ENCODE assay signal across 8 cellular contexts in genomic region chr16:21263640-21264211, GRCh38. TPM values are rescaled to one million over a fixed set of nuclear protein-coding genes. Genes with fewer than 3 reads are reported as not detected.
DNase-seq lines count a peak whose midpoint lies in the region; ATAC-seq and TF ChIP-seq lines count a peak whose summit lies in the region.

No MANE protein-coding gene starts in this region.

- CTCF ChIA-PET in PC-9 (lab: Charles Lee) = no interaction called here

- H2AFZ ChIP-seq in PC-9 = no peak overlapping the region

- WGBS in right lobe of liver (ENCODE audit: insufficient coverage, low coverage, low lambda C conversion rate, missing lambda C conversion rate) = 55% methylated on average over 8 of the region's 8 CpGs

- H3K4me2 ChIP-seq in PC-9 = no peak overlapping the region

- H3K27me3 ChIP-seq in GM06990 (replicated peaks; ENCODE audit: control insufficient read depth, insufficient read depth, low read length) = no peaks in the 10 kb centered on the region
- H3K27me3 ChIP-seq in right lobe of liver = no peaks in the 10 kb centered on the region
- H3K27me3 ChIP-seq in effector memory CD4-positive, alpha-beta T cell (replicated peaks; ENCODE audit: control insufficient read depth, insufficient read depth, low read length, poor library complexity, severe bottlenecking) = no peaks in the 10 kb centered on the region
- H3K27me3 ChIP-seq in PC-9 (ENCODE audit: insufficient read depth, low read depth) = no peaks in the 10 kb centered on the region

- intact Hi-C loops in right lobe of liver (cut with DNase I) = no loop called here
- intact Hi-C loops in PC-9 (cut with micrococcal nuclease; ENCODE audit: unreplicated experiment) = no loop called here

- no peak for TF ChIP-seq POLR2A in right lobe of liver (IDR thresholded peaks at IDR 0.05)

- H3K9me2 ChIP-seq in PC-9 (ENCODE audit: insufficient read depth) = no peaks in the 10 kb centered on the region

- H3K9me3 ChIP-seq in right lobe of liver (no peaks in the 10 kb centered on the region), PC-9 (ENCODE audit: insufficient read depth, low read depth) (no peaks in the 10 kb centered on the region)
- H3K9me3 ChIP-seq in effector memory CD4-positive, alpha-beta T cell (ENCODE audit: control insufficient read depth, low read length) = no peaks in the 10 kb centered on the region

- H3K4me1 ChIP-seq in right lobe of liver (peaks cover 0 to 72% (median 21%) of the 10 kb centered on the region in 4 donors), PC-9 (replicated peaks; ENCODE audit: insufficient read depth) (no peaks in the 10 kb centered on the region)
- H3K4me1 ChIP-seq in effector memory CD4-positive, alpha-beta T cell (ENCODE audit: control insufficient read depth, insufficient read depth, low read length, poor library complexity, severe bottlenecking) = no peaks in the 10 kb centered on the region

- no peaks in the 10 kb centered on the region for H4K20me1 ChIP-seq in PC-9 (ENCODE audit: insufficient read depth)

- H3F3A ChIP-seq in PC-9 (ENCODE audit: insufficient read depth, low read depth) = no peaks in the 10 kb centered on the region

- H3K4me3 ChIP-seq in GM06990 (replicated peaks; ENCODE audit: low read depth, low read length) (no peak overlapping the region), right lobe of liver (no peak overlapping the region), PC-9 (no peak overlapping the region)
- H3K4me3 ChIP-seq in effector memory CD4-positive, alpha-beta T cell (ENCODE audit: insufficient read depth, low read depth, low read length, poor library complexity, severe bottlenecking) = no peak overlapping the region

- DNase-seq in GM06990 (ENCODE audit: extremely low read depth, insufficient read length) = peak; percentile 31
- DNase-seq in NCI-H510A (lab: John Stamatoyannopoulos, UW) = peak; percentile 40
- no peak for DNase-seq in right lobe of liver
- no peak for DNase-seq in effector memory CD4-positive, alpha-beta T cell
- no peak for DNase-seq in PC-9
- DNase-seq in occipital lobe (lab: John Stamatoyannopoulos, UW) = no peak
- no peak for DNase-seq in NCI-H2227 treated with DMSO at 0.1 percent for 48 hours (lab: John Stamatoyannopoulos, UW)

- no TSS peak for BruUV-seq in PC-9 (replicated peaks; lab: Mats Ljungman, UMichigan)

- peak overlapping the region; percentile 53 to 95 (median 57) for H3K27ac ChIP-seq in right lobe of liver
- no peak overlapping the region for H3K27ac ChIP-seq in effector memory CD4-positive, alpha-beta T cell (ENCODE audit: insufficient read depth, low read length, poor library complexity, severe bottlenecking)
- H3K27ac ChIP-seq in PC-9 = no peak overlapping the region

- POLR2A ChIA-PET in PC-9 (lab: Charles Lee; ENCODE audit: unreplicated experiment) = no interaction called here

- H3K36me3 ChIP-seq in GM06990 (ENCODE audit: control insufficient read depth, insufficient read depth, low read length) (no peaks in the 10 kb centered on the region), right lobe of liver (no peaks in the 10 kb centered on the region), PC-9 (ENCODE audit: low read depth) (no peaks in the 10 kb centered on the region)
- no peaks in the 10 kb centered on the region for H3K36me3 ChIP-seq in effector memory CD4-positive, alpha-beta T cell (ENCODE audit: control insufficient read depth, insufficient read depth, low read length)

- ATAC-seq in GM21786 (IDR thresholded peaks at IDR 0.05; ENCODE audit: unreplicated experiment) = peak; percentile 71
- ATAC-seq in right lobe of liver = peak in 2 of 4 donors; percentile 1 to 5

- H3K79me2 ChIP-seq in PC-9 (ENCODE audit: low read depth) = no peaks in the 10 kb centered on the region

- no peak for TF ChIP-seq CTCF in GM06990 (IDR thresholded peaks at IDR 0.05; ENCODE audit: insufficient read depth, low read length, poor library complexity, severe bottlenecking)
- TF ChIP-seq CTCF in right lobe of liver (IDR thresholded peaks at IDR 0.05) = no peak
- no peak for TF ChIP-seq CTCF in PC-9 (conservative IDR thresholded peaks at IDR 0.05)

RNA-seq across cellular contexts. Expression of gene CRYM, which starts 14.4 kb away (rescaled TPM):
- total RNA-seq in right lobe of liver = 10 to 100 TPM in 2 of 6 experiments, 1 to 10 TPM in 4; 4.4 to 14.9 (median 5.9) TPM
- total RNA-seq in PC-9 (2021) = not detected in 2 replicates
- 66.6 TPM for total RNA-seq in occipital lobe

RNA-seq across cellular contexts. Expression of gene ANKS4B, which starts 30.2 kb away (rescaled TPM):
- total RNA-seq in right lobe of liver (10 to 100 TPM in 5 of 6 experiments, 1 to 10 TPM in 1; 10.0 to 16.3 (median 11.4) TPM), PC-9 (2021) (not detected in 2 replicates), occipital lobe (not detected)

RNA-seq across cellular contexts. Expression of gene ZP2, which starts 52.4 kb away (rescaled TPM):
- total RNA-seq in right lobe of liver (not detected), PC-9 (2021) (not detected in 2 replicates), occipital lobe (not detected)

Comparison
In these comparisons a context has a peak if more than half of its experiments do, and no peak if none do; other contexts are left out.
1. DNase-seq: peak in GM06990 (single experiment) and NCI-H510A (single experiment); none in right lobe of liver (0 of 3), effector memory CD4-positive, alpha-beta T cell (0 of 3), PC-9 (0 of 2), occipital lobe (single experiment) and NCI-H2227 treated with DMSO at 0.1 percent for 48 hours (single experiment).
2. H3K27ac ChIP-seq: peak in right lobe of liver (3 of 3); none in effector memory CD4-positive, alpha-beta T cell (single experiment) and PC-9 (single experiment).
3. RNA of gene ANKS4B, which starts 30.2 kb away (total RNA-seq): 10.0 to 16.3 TPM in right lobe of liver; not detected in PC-9 and not detected in occipital lobe (single experiment); every median in the first group is over 10 times any median in the second.